14 cellular contexts compared by ENCODE assay signal in the genomic region with DNA sequence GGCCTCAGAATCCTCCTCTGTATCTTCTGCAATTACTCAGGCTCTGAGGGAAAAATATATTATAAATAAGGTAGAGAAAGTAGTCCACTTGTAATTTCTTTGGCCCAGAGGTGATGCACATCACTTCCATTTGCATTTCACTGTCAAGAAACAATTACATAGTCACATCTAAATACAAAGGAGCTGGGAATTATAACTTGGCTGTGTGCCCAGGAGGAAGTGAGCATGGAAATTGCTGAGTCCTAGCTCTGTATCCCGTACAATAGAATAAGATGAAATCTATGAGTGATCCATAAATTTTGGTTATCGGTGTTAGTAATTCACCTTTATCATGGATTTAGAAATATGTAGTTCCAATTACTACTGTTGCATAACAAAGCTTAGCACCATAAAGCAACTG.
A peak's percentile ranks its signal among the peaks of the same experiment; 100 is the strongest.
DNase-seq lines count a peak whose midpoint lies in the region; ATAC-seq, FAIRE-seq and TF ChIP-seq lines count a peak whose summit lies in the region.
"Had no signal": no experiment of that assay in that cellular context is flagged by ENCODE, and none has a peak within 500 bp of the region (broad histone marks: within the 10 kb centered on the region; RNA-seq: fewer than 3 reads in every experiment).

No MANE protein-coding gene starts in this region.

- H3K27ac ChIP-seq in breast epithelium, result no peak overlapping the region
- H3K27ac ChIP-seq: BLaER1 treated with 17β-estradiol and CSF1 and Interleukin-3, amounts not matched to agents 10 nM and 100 nM had no signal

- no peaks in the 10 kb centered on the region for H3K9me3 ChIP-seq in breast epithelium

- no peaks in the 10 kb centered on the region for H3K36me3 ChIP-seq in breast epithelium
- H3K36me3 ChIP-seq: BLaER1 treated with 17β-estradiol and CSF1 and Interleukin-3, amounts not matched to agents 10 nM and 100 nM had no signal

- FAIRE-seq in H54 (lab: Jason Lieb, UNC), result no peak
- FAIRE-seq: GM12891 had no signal

- H3K27me3 ChIP-seq in breast epithelium, result no peaks in the 10 kb centered on the region
- H3K27me3 ChIP-seq: BLaER1 treated with 17β-estradiol and CSF1 and Interleukin-3, amounts not matched to agents 10 nM and 100 nM had no signal

- ATAC-seq in GM19467 (IDR thresholded peaks at IDR 0.05; ENCODE audit: unreplicated experiment), result no peak

- no peak overlapping the region for H3K4me3 ChIP-seq in breast epithelium
- H3K4me3 ChIP-seq: BLaER1 treated with 17β-estradiol and CSF1 and Interleukin-3, amounts not matched to agents 10 nM and 100 nM had no signal

- peak; percentile 80 for DNase-seq in COR-L47 (lab: John Stamatoyannopoulos, UW)
- peak; percentile 1 for DNase-seq in NCI-H1048 (lab: John Stamatoyannopoulos, UW)
- peak; percentile 78 for DNase-seq in NCI-H69 (lab: John Stamatoyannopoulos, UW)
- DNase-seq in mucosa of gallbladder (ENCODE audit: low spot score), result peak; percentile 19
- DNase-seq in H54 (ENCODE audit: insufficient read length, low spot score), result no peak
- DNase-seq in breast epithelium (ENCODE audit: low spot score in 2 of 2), result no peak
- DNase-seq: DMS79, NCI-H187, NCI-H446, NCI-H82, SIG-M5 had no signal

- TF ChIP-seq CTCF in breast epithelium (IDR thresholded peaks at IDR 0.05), result no peak

- intact Hi-C loops in breast epithelium (cut with DNase I; ENCODE audit: low total_unique reads), result loop anchor here (5.0 kb wide), 1 partner anchor 205 kb away; no protein-coding TSS in a partner anchor

- H3K4me1 ChIP-seq in breast epithelium, result no peaks in the 10 kb centered on the region
- H3K4me1 ChIP-seq: BLaER1 treated with 17β-estradiol and CSF1 and Interleukin-3, amounts not matched to agents 10 nM and 100 nM had no signal

- TF ChIP-seq POLR2A in H54 (IDR thresholded peaks at IDR 0.05; ENCODE audit: low read depth, low read length) (no peak), breast epithelium (IDR thresholded peaks at IDR 0.05) (no peak)

Comparison
In these comparisons a context has a peak if more than half of its experiments do, and no peak if none do; other contexts are left out.
1. DNase-seq: peak in COR-L47 (single experiment), NCI-H1048 (single experiment), NCI-H69 (single experiment) and mucosa of gallbladder (single experiment); none in H54 (single experiment) and breast epithelium (0 of 2).